15 cellular contexts compared by ENCODE assay signal in genomic region chr20:61724376-61724775, GRCh38.
DNase-seq lines count a peak whose midpoint lies in the region; ATAC-seq, FAIRE-seq and TF ChIP-seq lines count a peak whose summit lies in the region.
"Had no signal": no experiment of that assay in that cellular context is flagged by ENCODE, and none has a peak within 500 bp of the region (broad histone marks: within the 10 kb centered on the region; RNA-seq: fewer than 3 reads in every experiment).

No MANE protein-coding gene starts in this region.

- WGBS in A549 (ENCODE audit: missing lambda C conversion rate) = 8% methylated on average over 4 of the region's 4 CpGs

- FAIRE-seq in A549 (lab: Jason Lieb, UNC) = no peak
- FAIRE-seq: frontal cortex had no signal

- CTCF ChIA-PET in A549 (lab: Yijun Ruan, JAX) = interaction anchor here (1.3 kb wide), 1 partner anchor 21 kb away, joined by 3 read pairs; no protein-coding TSS in a partner anchor

- H3K4me3 ChIP-seq in A549 (no peak overlapping the region), GM23338 (no peak overlapping the region)
- H3K4me3 ChIP-seq: thoracic aorta had no signal

- H3K4me3 Mint-ChIP-seq in GM23338 = no peak overlapping the region
- H3K4me3 Mint-ChIP-seq: CD8-positive, alpha-beta T cell had no signal

- no peaks in the 10 kb centered on the region for H3K9me3 ChIP-seq in A549
- H3K9me3 ChIP-seq: thoracic aorta had no signal

- no peak overlapping the region for H2AFZ ChIP-seq in GM23338

- no peaks in the 10 kb centered on the region for H4K20me1 ChIP-seq in GM23338 (replicated peaks; ENCODE audit: insufficient read depth)

- no peaks in the 10 kb centered on the region for H3K36me3 Mint-ChIP-seq in GM23338 (ENCODE audit: low read depth)
- H3K36me3 Mint-ChIP-seq: CD8-positive, alpha-beta T cell had no signal

- H3K4me2 ChIP-seq in A549 = no peak overlapping the region
- no peak overlapping the region for H3K4me2 ChIP-seq in GM23338

- H3K79me2 ChIP-seq in GM23338 (replicated peaks; ENCODE audit: insufficient read depth) = no peaks in the 10 kb centered on the region

- no peak overlapping the region for H3K27ac ChIP-seq in A549
- H3K27ac ChIP-seq in GM23338 (ENCODE audit: low read depth) = no peak overlapping the region
- H3K27ac ChIP-seq: thoracic aorta had no signal

- TF ChIP-seq POLR2A in A549 (IDR thresholded peaks at IDR 0.05; ENCODE audit: low read length) = no peak

- ATAC-seq in A549 (peak; percentile 48 to 88; a peak in 4 of 6 replicates), GM23338 (peak; percentile 92), HG02678 (IDR thresholded peaks at IDR 0.05; ENCODE audit: unreplicated experiment) (no peak)
- ATAC-seq: CD8-positive, alpha-beta T cell had no signal

- H3K36me3 ChIP-seq in GM23338 (ENCODE audit: insufficient read depth) = no peaks in the 10 kb centered on the region
- H3K36me3 ChIP-seq: thoracic aorta had no signal

- DNase-seq in A549 (ENCODE audit: low read depth in 1 of 2, low spot score in 1 of 2) (peak; percentile 18 to 36), GM23338 (ENCODE audit: low spot score) (peak; percentile 64), SK-MEL-5 (ENCODE audit: low read depth, low spot score) (peak; percentile 58), iPS DF 19.7 (ENCODE audit: low read depth, low spot score) (peak; percentile 17), NCI-H1694 treated with DMSO at 0.1 percent for 48 hours (lab: John Stamatoyannopoulos, UW) (no peak), Ammon's horn (ENCODE audit: low spot score) (no peak), COLO668 (lab: John Stamatoyannopoulos, UW; ENCODE audit: unreplicated experiment) (no peak)
- DNase-seq: activated CD4-positive, alpha-beta T cell treated with anti-CD3 and anti-CD28 coated beads, Interleukin-2, amount 50 U/mL, for 1 hour; activated naive CD4-positive, alpha-beta T cell; CD8-positive, alpha-beta T cell; cortex of kidney; NCI-H524 had no signal

- H3K27ac Mint-ChIP-seq in GM23338 = no peak overlapping the region; the same call in 1 of the 2 replicates
- H3K27ac Mint-ChIP-seq: CD8-positive, alpha-beta T cell had no signal

- in situ Hi-C loops in SK-MEL-5 (cut with HindIII; ENCODE audit: low pct_unique_long_range_greater_than_20kb, low sequenced_read_pairs) = no loop called here

- H3F3A ChIP-seq in GM23338 (replicated peaks; ENCODE audit: low read depth) = no peaks in the 10 kb centered on the region

- TF ChIP-seq CTCF in A549 (IDR thresholded peaks at IDR 0.05) = peak; percentile 25; the same call in 2 of the 3 replicates
- TF ChIP-seq CTCF in GM23338 (conservative IDR thresholded peaks at IDR 0.05; ENCODE audit: low read depth in 2 of 2) = peak; percentile 63 to 69

- peaks cover 16% of the 10 kb centered on the region for H3K27me3 Mint-ChIP-seq in GM23338 (ENCODE audit: insufficient read depth, low read depth, poor library complexity)

- H3K4me1 Mint-ChIP-seq in GM23338 = peaks cover 20% of the 10 kb centered on the region

- no peaks in the 10 kb centered on the region for H3K27me3 ChIP-seq in GM23338 (ENCODE audit: insufficient read depth)

- TF ChIP-seq EP300 in A549 (IDR thresholded peaks at IDR 0.05) = no peak

- no peaks in the 10 kb centered on the region for H3K9me2 ChIP-seq in GM23338 (ENCODE audit: insufficient read depth)

- no peaks in the 10 kb centered on the region for H3K9me3 Mint-ChIP-seq in GM23338
- H3K9me3 Mint-ChIP-seq: CD8-positive, alpha-beta T cell had no signal

- no peaks in the 10 kb centered on the region for H3K4me1 ChIP-seq in A549
- no peaks in the 10 kb centered on the region; the same call in 1 of the 2 replicates for H3K4me1 ChIP-seq in GM23338 (ENCODE audit: insufficient read depth)

- TF ChIP-seq RAD21 in A549 (conservative IDR thresholded peaks at IDR 0.05 in 1 of 2, IDR thresholded peaks at IDR 0.05 in 1 of 2) = no peak

- POLR2A ChIA-PET in A549 (lab: Yijun Ruan, JAX) = no interaction called here

TF ChIP-seq in A549, 52 proteins besides CTCF, POLR2A, EP300 and RAD21:
- no peak for TF ChIP-seq HOXB13 (CRISPR knock-in tag; IDR thresholded peaks at IDR 0.05; ENCODE audit: low read depth)
- no peak for TF ChIP-seq ZFP36 (IDR thresholded peaks at IDR 0.05; ENCODE audit: borderline replicate concordance, partially characterized antibody)
- no peak for TF ChIP-seq RFX5 (IDR thresholded peaks at IDR 0.05)
- TF ChIP-seq BCL3 (IDR thresholded peaks at IDR 0.05) = no peak
- no peak for TF ChIP-seq MYC (IDR thresholded peaks at IDR 0.05; ENCODE audit: borderline replicate concordance, low read length)
- TF ChIP-seq GATA3 (IDR thresholded peaks at IDR 0.05; ENCODE audit: borderline replicate concordance) = no peak
- no peak for TF ChIP-seq EHMT2 (IDR thresholded peaks at IDR 0.05; ENCODE audit: low read depth)
- no peak for TF ChIP-seq ZNF302 (CRISPR knock-in tag; IDR thresholded peaks at IDR 0.05)
- no peak for TF ChIP-seq PHF8 (IDR thresholded peaks at IDR 0.05; ENCODE audit: borderline replicate concordance, low read depth)
- TF ChIP-seq HOXA7 (CRISPR knock-in tag; IDR thresholded peaks at IDR 0.05) = no peak
- TF ChIP-seq BHLHE40 (IDR thresholded peaks at IDR 0.05; ENCODE audit: low read depth, low read length) = no peak
- no peak for TF ChIP-seq NR3C1 (IDR thresholded peaks at IDR 0.05)
- TF ChIP-seq, protein P1, sequence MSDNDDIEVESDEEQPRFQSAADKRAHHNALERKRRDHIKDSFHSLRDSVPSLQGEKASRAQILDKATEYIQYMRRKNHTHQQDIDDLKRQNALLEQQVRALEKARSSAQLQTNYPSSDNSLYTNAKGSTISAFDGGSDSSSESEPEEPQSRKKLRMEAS (IDR thresholded peaks at IDR 0.05) = no peak
- no peak for TF ChIP-seq ESRRA (IDR thresholded peaks at IDR 0.05; ENCODE audit: borderline replicate concordance, low read length)
- no peak for TF ChIP-seq RARB (CRISPR knock-in tag; IDR thresholded peaks at IDR 0.05)
- no peak for TF ChIP-seq CHD4 (IDR thresholded peaks at IDR 0.05; ENCODE audit: borderline replicate concordance)
- no peak for TF ChIP-seq HES2 (IDR thresholded peaks at IDR 0.05)
TF ChIP-seq in A549: peak in this region for 0.

TF ChIP-seq in GM23338, 12 proteins besides CTCF, POLR2A, EP300 and RAD21:
- TF ChIP-seq, protein P2, sequence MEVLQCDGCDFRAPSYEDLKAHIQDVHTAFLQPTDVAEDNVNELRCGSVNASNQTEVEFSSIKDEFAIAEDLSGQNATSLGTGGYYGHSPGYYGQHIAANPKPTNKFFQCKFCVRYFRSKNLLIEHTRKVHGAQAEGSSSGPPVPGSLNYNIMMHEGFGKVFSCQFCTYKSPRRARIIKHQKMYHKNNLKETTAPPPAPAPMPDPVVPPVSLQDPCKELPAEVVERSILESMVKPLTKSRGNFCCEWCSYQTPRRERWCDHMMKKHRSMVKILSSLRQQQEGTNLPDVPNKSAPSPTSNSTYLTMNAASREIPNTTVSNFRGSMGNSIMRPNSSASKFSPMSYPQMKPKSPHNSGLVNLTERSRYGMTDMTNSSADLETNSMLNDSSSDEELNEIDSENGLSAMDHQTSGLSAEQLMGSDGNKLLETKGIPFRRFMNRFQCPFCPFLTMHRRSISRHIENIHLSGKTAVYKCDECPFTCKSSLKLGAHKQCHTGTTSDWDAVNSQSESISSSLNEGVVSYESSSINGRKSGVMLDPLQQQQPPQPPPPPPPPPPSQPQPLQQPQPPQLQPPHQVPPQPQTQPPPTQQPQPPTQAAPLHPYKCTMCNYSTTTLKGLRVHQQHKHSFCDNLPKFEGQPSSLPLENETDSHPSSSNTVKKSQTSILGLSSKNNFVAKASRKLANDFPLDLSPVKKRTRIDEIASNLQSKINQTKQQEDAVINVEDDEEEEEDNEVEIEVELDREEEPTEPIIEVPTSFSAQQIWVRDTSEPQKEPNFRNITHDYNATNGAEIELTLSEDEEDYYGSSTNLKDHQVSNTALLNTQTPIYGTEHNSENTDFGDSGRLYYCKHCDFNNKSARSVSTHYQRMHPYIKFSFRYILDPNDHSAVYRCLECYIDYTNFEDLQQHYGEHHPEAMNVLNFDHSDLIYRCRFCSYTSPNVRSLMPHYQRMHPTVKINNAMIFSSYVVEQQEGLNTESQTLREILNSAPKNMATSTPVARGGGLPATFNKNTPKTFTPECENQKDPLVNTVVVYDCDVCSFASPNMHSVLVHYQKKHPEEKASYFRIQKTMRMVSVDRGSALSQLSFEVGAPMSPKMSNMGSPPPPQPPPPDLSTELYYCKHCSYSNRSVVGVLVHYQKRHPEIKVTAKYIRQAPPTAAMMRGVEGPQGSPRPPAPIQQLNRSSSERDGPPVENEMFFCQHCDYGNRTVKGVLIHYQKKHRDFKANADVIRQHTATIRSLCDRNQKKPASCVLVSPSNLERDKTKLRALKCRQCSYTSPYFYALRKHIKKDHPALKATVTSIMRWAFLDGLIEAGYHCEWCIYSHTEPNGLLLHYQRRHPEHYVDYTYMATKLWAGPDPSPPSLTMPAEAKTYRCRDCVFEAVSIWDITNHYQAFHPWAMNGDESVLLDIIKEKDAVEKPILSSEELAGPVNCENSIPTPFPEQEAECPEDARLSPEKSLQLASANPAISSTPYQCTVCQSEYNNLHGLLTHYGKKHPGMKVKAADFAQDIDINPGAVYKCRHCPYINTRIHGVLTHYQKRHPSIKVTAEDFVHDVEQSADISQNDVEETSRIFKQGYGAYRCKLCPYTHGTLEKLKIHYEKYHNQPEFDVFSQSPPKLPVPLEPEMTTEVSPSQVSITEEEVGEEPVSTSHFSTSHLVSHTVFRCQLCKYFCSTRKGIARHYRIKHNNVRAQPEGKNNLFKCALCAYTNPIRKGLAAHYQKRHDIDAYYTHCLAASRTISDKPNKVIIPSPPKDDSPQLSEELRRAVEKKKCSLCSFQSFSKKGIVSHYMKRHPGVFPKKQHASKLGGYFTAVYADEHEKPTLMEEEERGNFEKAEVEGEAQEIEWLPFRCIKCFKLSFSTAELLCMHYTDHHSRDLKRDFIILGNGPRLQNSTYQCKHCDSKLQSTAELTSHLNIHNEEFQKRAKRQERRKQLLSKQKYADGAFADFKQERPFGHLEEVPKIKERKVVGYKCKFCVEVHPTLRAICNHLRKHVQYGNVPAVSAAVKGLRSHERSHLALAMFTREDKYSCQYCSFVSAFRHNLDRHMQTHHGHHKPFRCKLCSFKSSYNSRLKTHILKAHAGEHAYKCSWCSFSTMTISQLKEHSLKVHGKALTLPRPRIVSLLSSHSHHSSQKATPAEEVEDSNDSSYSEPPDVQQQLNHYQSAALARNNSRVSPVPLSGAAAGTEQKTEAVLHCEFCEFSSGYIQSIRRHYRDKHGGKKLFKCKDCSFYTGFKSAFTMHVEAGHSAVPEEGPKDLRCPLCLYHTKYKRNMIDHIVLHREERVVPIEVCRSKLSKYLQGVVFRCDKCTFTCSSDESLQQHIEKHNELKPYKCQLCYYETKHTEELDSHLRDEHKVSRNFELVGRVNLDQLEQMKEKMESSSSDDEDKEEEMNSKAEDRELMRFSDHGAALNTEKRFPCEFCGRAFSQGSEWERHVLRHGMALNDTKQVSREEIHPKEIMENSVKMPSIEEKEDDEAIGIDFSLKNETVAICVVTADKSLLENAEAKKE (CRISPR knock-in tag; IDR thresholded peaks at IDR 0.05) = peak; percentile 50; the same call in 1 of the 2 replicates
- no peak for TF ChIP-seq ZNF331 (CRISPR knock-in tag; IDR thresholded peaks at IDR 0.05; ENCODE audit: low read depth)

Comparison
In these comparisons a context has a peak if more than half of its experiments do, and no peak if none do; other contexts are left out.
1. DNase-seq: peak in A549 (2 of 2), GM23338 (single experiment), SK-MEL-5 (single experiment) and iPS DF 19.7 (single experiment); none in NCI-H1694 treated with DMSO at 0.1 percent for 48 hours (single experiment), Ammon's horn (single experiment) and COLO668 (single experiment).